ENCODE assay signal across 2 cellular contexts in the genomic region with DNA sequence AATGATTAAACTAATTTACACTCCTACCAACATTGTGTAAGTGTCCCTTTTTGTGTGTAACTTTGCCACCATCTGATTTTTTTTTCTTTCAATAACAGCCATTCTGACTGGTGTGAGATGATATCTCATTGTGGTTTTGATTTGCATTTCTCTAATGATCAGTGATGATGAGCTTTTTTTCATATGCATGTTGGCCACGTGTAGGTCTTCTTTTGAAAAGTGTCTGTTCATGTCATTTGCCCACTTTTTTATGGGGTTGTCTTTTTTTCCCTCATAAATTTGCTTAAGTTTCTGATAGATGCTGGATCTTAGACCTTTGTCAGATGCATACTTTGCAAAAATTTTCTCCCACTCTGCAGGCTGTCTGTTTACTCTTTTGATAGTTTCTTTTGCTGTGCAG.
A peak's percentile ranks its signal among the peaks of the same experiment; 100 is the strongest.
DNase-seq lines count a peak whose midpoint lies in the region; ATAC-seq, FAIRE-seq and TF ChIP-seq lines count a peak whose summit lies in the region.
"Not testable (repeated sequence)": the region's sequence is repeated elsewhere in the genome, so short reads cannot be mapped to it uniquely, and the experiment has no call there.

No MANE protein-coding gene starts in this region.

- H3K9me1 ChIP-seq in K562 (ENCODE audit: control insufficient read depth, insufficient read depth, low read length) = not testable (repeated sequence)

- FAIRE-seq in K562 (lab: Jason Lieb, UNC) = not testable (repeated sequence)

- H3K4me3 ChIP-seq in HEK293 (ENCODE audit: low read depth, low read length); K562: not testable (repeated sequence)

- H3K9ac ChIP-seq in K562 (ENCODE audit: insufficient read depth in 1 of 2, low read depth in 2 of 2, low read length in 2 of 2) = not testable (repeated sequence)

- 38% methylated on average over 1 of the region's 1 CpG for WGBS in K562 (ENCODE audit: insufficient coverage, low coverage, missing lambda C conversion rate)

- CTCF ChIA-PET in HEK293 (lab: Yijun Ruan, JAX); K562 (lab: Yijun Ruan, JAX; ENCODE audit: low intra/inter-chr PET ratio): not testable (repeated sequence)

- not testable (repeated sequence) for TF ChIP-seq POLR2A in K562 (conservative IDR thresholded peaks at IDR 0.05)

- not testable (repeated sequence) for H3K4me1 ChIP-seq in HEK293 (ENCODE audit: control insufficient read depth, insufficient read depth, low read length); K562 (replicated peaks in 1 of 2; ENCODE audit: control insufficient read depth in 2 of 2, insufficient read depth in 2 of 2, low read length in 2 of 2)

- not testable (repeated sequence) for H3K36me3 ChIP-seq in HEK293 (ENCODE audit: control insufficient read depth in 2 of 2, insufficient read depth in 1 of 2, low read length in 2 of 2); K562 (ENCODE audit: control insufficient read depth, insufficient read depth, low read length)

- BruUV-seq in K562 (replicated peaks; lab: Mats Ljungman, UMichigan) = not testable (repeated sequence)

- H3K79me2 ChIP-seq in K562 (ENCODE audit: control insufficient read depth, insufficient read depth, low read length) = not testable (repeated sequence)

- intact Hi-C loops in K562 (cut with micrococcal nuclease) = not testable (repeated sequence)

- DNase-seq in K562 (ENCODE audit: extremely low read depth in 1 of 4, low spot score in 3 of 4) = not testable (repeated sequence)

- TF ChIP-seq RAD21 in K562 (CRISPR knock-in tag; conservative IDR thresholded peaks at IDR 0.05 in 1 of 2, IDR thresholded peaks at IDR 0.05 in 1 of 2) = not testable (repeated sequence)

- not testable (repeated sequence) for H3K27me3 ChIP-seq in K562 (ENCODE audit: control insufficient read depth in 2 of 2, insufficient read depth in 2 of 2, low read length in 2 of 2)

- not testable (repeated sequence) for H3K27ac ChIP-seq in HEK293 (ENCODE audit: extremely low read depth, low read depth, low read length); K562 (ENCODE audit: extremely low read depth, low read depth, low read length)

- not testable (repeated sequence) for TF ChIP-seq CTCF in HEK293 (tag by site-specific recombination; IDR thresholded peaks at IDR 0.05); K562 (IDR thresholded peaks at IDR 0.05 in 2 of 3, conservative IDR thresholded peaks at IDR 0.05 in 1 of 3; ENCODE audit: insufficient read depth in 2 of 3, low read depth in 1 of 3, low read length in 3 of 3)

- in situ Hi-C loops in K562 (cut with MboI) = not testable (repeated sequence)

- H2AFZ ChIP-seq in K562 (ENCODE audit: low read depth, low read length) = not testable (repeated sequence)

- H4K20me1 ChIP-seq in K562 (replicated peaks; ENCODE audit: control insufficient read depth, insufficient read depth, low read length) = not testable (repeated sequence)

- not testable (repeated sequence) for ATAC-seq in K562

- not testable (repeated sequence) for TF ChIP-seq EP300 in K562 (IDR thresholded peaks at IDR 0.05; ENCODE audit: low read length)

- POLR2A ChIA-PET in HEK293 (lab: Yijun Ruan, JAX); K562 (lab: Yijun Ruan, JAX): not testable (repeated sequence)

- not testable (repeated sequence) for H3K4me2 ChIP-seq in K562 (ENCODE audit: insufficient read depth, low read length)

- not testable (repeated sequence) for H3K9me3 ChIP-seq in HEK293 (ENCODE audit: control insufficient read depth, insufficient read depth, low read depth, low read length); K562 (replicated peaks; ENCODE audit: control insufficient read depth, insufficient read depth, low read depth, low read length)

TF ChIP-seq in HEK293, 187 proteins besides CTCF, POLR2A, EP300 and RAD21:
- TF ChIP-seq SETDB1 (IDR thresholded peaks at IDR 0.05; ENCODE audit: insufficient read length, low read length) = peak; percentile 13
TF ChIP-seq in HEK293: peak in this region for 1; not testable (repeated sequence) for 186.

TF ChIP-seq in K562, 482 proteins besides CTCF, POLR2A, EP300 and RAD21:
- TF ChIP-seq, protein P1, sequence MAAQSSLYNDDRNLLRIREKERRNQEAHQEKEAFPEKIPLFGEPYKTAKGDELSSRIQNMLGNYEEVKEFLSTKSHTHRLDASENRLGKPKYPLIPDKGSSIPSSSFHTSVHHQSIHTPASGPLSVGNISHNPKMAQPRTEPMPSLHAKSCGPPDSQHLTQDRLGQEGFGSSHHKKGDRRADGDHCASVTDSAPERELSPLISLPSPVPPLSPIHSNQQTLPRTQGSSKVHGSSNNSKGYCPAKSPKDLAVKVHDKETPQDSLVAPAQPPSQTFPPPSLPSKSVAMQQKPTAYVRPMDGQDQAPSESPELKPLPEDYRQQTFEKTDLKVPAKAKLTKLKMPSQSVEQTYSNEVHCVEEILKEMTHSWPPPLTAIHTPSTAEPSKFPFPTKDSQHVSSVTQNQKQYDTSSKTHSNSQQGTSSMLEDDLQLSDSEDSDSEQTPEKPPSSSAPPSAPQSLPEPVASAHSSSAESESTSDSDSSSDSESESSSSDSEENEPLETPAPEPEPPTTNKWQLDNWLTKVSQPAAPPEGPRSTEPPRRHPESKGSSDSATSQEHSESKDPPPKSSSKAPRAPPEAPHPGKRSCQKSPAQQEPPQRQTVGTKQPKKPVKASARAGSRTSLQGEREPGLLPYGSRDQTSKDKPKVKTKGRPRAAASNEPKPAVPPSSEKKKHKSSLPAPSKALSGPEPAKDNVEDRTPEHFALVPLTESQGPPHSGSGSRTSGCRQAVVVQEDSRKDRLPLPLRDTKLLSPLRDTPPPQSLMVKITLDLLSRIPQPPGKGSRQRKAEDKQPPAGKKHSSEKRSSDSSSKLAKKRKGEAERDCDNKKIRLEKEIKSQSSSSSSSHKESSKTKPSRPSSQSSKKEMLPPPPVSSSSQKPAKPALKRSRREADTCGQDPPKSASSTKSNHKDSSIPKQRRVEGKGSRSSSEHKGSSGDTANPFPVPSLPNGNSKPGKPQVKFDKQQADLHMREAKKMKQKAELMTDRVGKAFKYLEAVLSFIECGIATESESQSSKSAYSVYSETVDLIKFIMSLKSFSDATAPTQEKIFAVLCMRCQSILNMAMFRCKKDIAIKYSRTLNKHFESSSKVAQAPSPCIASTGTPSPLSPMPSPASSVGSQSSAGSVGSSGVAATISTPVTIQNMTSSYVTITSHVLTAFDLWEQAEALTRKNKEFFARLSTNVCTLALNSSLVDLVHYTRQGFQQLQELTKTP (IDR thresholded peaks at IDR 0.05; ENCODE audit: low read depth in 1 of 2, partially characterized antibody in 2 of 2) = peak in 1 of 2 experiments; percentile 100
- TF ChIP-seq CBX3 (IDR thresholded peaks at IDR 0.05; ENCODE audit: borderline replicate concordance in 1 of 2, low read length in 2 of 2) = peak in 1 of 2 experiments; percentile 63; a peak in 1 of 3 replicates
- peak; percentile 45 to 72; a peak in 3 of 4 replicates for TF ChIP-seq TRIM24 (IDR thresholded peaks at IDR 0.05)
- TF ChIP-seq, protein P2, sequence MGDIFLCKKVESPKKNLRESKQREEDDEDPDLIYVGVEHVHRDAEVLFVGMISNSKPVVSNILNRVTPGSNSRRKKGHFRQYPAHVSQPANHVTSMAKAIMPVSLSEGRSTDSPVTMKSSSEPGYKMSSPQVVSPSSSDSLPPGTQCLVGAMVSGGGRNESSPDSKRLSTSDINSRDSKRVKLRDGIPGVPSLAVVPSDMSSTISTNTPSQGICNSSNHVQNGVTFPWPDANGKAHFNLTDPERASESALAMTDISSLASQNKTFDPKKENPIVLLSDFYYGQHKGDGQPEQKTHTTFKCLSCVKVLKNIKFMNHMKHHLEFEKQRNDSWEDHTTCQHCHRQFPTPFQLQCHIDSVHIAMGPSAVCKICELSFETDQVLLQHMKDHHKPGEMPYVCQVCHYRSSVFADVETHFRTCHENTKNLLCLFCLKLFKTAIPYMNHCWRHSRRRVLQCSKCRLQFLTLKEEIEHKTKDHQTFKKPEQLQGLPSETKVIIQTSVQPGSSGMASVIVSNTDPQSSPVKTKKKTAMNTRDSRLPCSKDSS (IDR thresholded peaks at IDR 0.05; ENCODE audit: low read depth, partially characterized antibody) = peak; percentile 56
- TF ChIP-seq TRIM28 (IDR thresholded peaks at IDR 0.05) = peak; percentile 62; the same call in 1 of the 2 replicates
